Comparison of ENCODE assay signal across 14 cellular contexts in genomic region chr6:164098857-164099534, GRCh38.
DNase-seq lines count a peak whose midpoint lies in the region; ATAC-seq and TF ChIP-seq lines count a peak whose summit lies in the region.
"Had no signal": no experiment of that assay in that cellular context is flagged by ENCODE, and none has a peak within 500 bp of the region (broad histone marks: within the 10 kb centered on the region; RNA-seq: fewer than 3 reads in every experiment).

No MANE protein-coding gene starts in this region.

- H3K36me3 ChIP-seq in heart right ventricle (no peaks in the 10 kb centered on the region), gastrocnemius medialis (no peaks in the 10 kb centered on the region), PC-9 (ENCODE audit: low read depth) (no peaks in the 10 kb centered on the region)

- DNase-seq in MV-4-11 (lab: John Stamatoyannopoulos, UW) (peak; percentile 57), cardiac fibroblast (ENCODE audit: low read depth in 2 of 2) (peak; percentile 60 to 76), heart right ventricle (peak; percentile 34 to 67), gastrocnemius medialis (peak; percentile 95 to 96), NCI-H1436 treated with DMSO at 0.1 percent for 48 hours (lab: John Stamatoyannopoulos, UW) (no peak), PC-9 (no peak), HT-29 (ENCODE audit: low spot score) (no peak)
- DNase-seq: activated T-cell treated with anti-CD3 and anti-CD28 coated beads for 4 hours, AML-193, NCI-H2227 treated with DMSO at 0.1 percent for 48 hours, T-helper 1 cell had no signal

- H3K9me2 ChIP-seq in PC-9 (ENCODE audit: insufficient read depth), result no peaks in the 10 kb centered on the region

- no peak overlapping the region for H2AFZ ChIP-seq in PC-9

- H3K27me3 ChIP-seq in heart right ventricle, result no peaks in the 10 kb centered on the region
- H3K27me3 ChIP-seq in gastrocnemius medialis, result no peaks in the 10 kb centered on the region
- H3K27me3 ChIP-seq in PC-9 (ENCODE audit: insufficient read depth, low read depth), result 0 out of 2 replicates have a peak, but pooled peaks cover under 1% of the 10 kb centered on the region

- in situ Hi-C loops in gastrocnemius medialis (cut with MboI; ENCODE audit: low sequenced_read_pairs in 4 of 4), result loop anchor here in 1 of 4 donors (5.0 kb wide), 1 partner anchor 677 kb away; no protein-coding TSS in a partner anchor

- no peaks in the 10 kb centered on the region for H3F3A ChIP-seq in PC-9 (ENCODE audit: insufficient read depth, low read depth)

- no peaks in the 10 kb centered on the region for H3K79me2 ChIP-seq in PC-9 (ENCODE audit: low read depth)

- peak overlapping the region; percentile 44 to 93 (median 81) for H3K27ac ChIP-seq in heart right ventricle
- peak overlapping the region; percentile 84 to 96 (median 89) for H3K27ac ChIP-seq in gastrocnemius medialis
- no peak overlapping the region for H3K27ac ChIP-seq in PC-9

- no peak overlapping the region for H3K4me2 ChIP-seq in PC-9

- POLR2A ChIA-PET in PC-9 (lab: Charles Lee; ENCODE audit: unreplicated experiment), result no interaction called here

- intact Hi-C loops in heart right ventricle (cut with DNase I), result loop anchor here in 2 of 10 donors (1.0 to 2.0 kb wide), 2 partner anchors 134 kb away; no protein-coding TSS in a partner anchor
- intact Hi-C loops in gastrocnemius medialis (cut with DNase I; ENCODE audit: low total_unique reads), result loop anchor here (1.0 to 2.0 kb wide), 4 partner anchors 10 to 682 kb away; no protein-coding TSS in a partner anchor
- intact Hi-C loops in PC-9 (cut with micrococcal nuclease; ENCODE audit: unreplicated experiment), result no loop called here

- H3K9me3 ChIP-seq in heart right ventricle (no peaks in the 10 kb centered on the region), gastrocnemius medialis (no peaks in the 10 kb centered on the region), PC-9 (ENCODE audit: insufficient read depth, low read depth) (no peaks in the 10 kb centered on the region)

- H4K20me1 ChIP-seq in PC-9 (ENCODE audit: insufficient read depth), result no peaks in the 10 kb centered on the region

- BruUV-seq in PC-9 (replicated peaks; lab: Mats Ljungman, UMichigan), result no TSS peak

- TF ChIP-seq POLR2A in gastrocnemius medialis (IDR thresholded peaks at IDR 0.05), result peak in 1 of 2 donors; percentile 58

- TF ChIP-seq CTCF in cardiac fibroblast (IDR thresholded peaks at IDR 0.05; ENCODE audit: low read depth, low read length), result no peak
- TF ChIP-seq CTCF in heart right ventricle (IDR thresholded peaks at IDR 0.05), result no peak
- TF ChIP-seq CTCF in gastrocnemius medialis (IDR thresholded peaks at IDR 0.05 in 4 of 5, conservative IDR thresholded peaks at IDR 0.05 in 1 of 5), result no peak
- TF ChIP-seq CTCF in PC-9 (conservative IDR thresholded peaks at IDR 0.05), result no peak

- CTCF ChIA-PET in PC-9 (lab: Charles Lee), result no interaction called here

- peak; percentile 58 to 97 (median 88) for ATAC-seq in heart right ventricle
- peak; percentile 94 for ATAC-seq in gastrocnemius medialis
- no peak for ATAC-seq in HG03439 (IDR thresholded peaks at IDR 0.05; ENCODE audit: unreplicated experiment)
- ATAC-seq: activated CD4-positive, CD25-positive, alpha-beta regulatory T cell treated with anti-CD3 and anti-CD28 coated beads, Interleukin-2, amount 50 U/mL, for 24 hours; GM12878 had no signal

- WGBS in heart right ventricle, 2 donors, result 32 to 47% methylated on average over 16 of the region's 16 CpGs

- H3K4me3 ChIP-seq in cardiac fibroblast (replicated peaks in 1 of 2; ENCODE audit: low read depth in 2 of 2, low read length in 2 of 2) (no peak overlapping the region), heart right ventricle (no peak overlapping the region), gastrocnemius medialis (peak overlapping the region in 1 of 4 donors; percentile 19), PC-9 (no peak overlapping the region)
- H3K4me3 ChIP-seq: GM12878 had no signal

- H3K4me1 ChIP-seq in heart right ventricle, result peaks cover 0 to 52% (median 39%) of the 10 kb centered on the region in 9 donors
- H3K4me1 ChIP-seq in gastrocnemius medialis, result peaks cover 43 to 48% of the 10 kb centered on the region in 2 donors
- H3K4me1 ChIP-seq in PC-9 (replicated peaks; ENCODE audit: insufficient read depth), result no peaks in the 10 kb centered on the region

Comparison
In these comparisons a context has a peak if more than half of its experiments do, and no peak if none do; other contexts are left out.
1. DNase-seq: peak in MV-4-11 (single experiment), cardiac fibroblast (2 of 2), heart right ventricle (2 of 2) and gastrocnemius medialis (2 of 2); none in NCI-H1436 treated with DMSO at 0.1 percent for 48 hours (single experiment), PC-9 (0 of 2) and HT-29 (single experiment).